Comparison of ENCODE assay signal across 1 cellular context in genomic region chrX:101385795-101386541, GRCh38.
TF ChIP-seq lines count a peak whose summit lies in the region.

TSS of gene BTK (minus strand) at chrX:101386191. CDS start at chrX:101375284, 10,907 bp downstream.

TF ChIP-seq in GM12878, 131 proteins besides CTCF, POLR2A, EP300 and RAD21 (continued from another document):
- TF ChIP-seq CEBPZ (IDR thresholded peaks at IDR 0.05; ENCODE audit: low read depth, low read length) (no peak), ZNF207 (IDR thresholded peaks at IDR 0.05; ENCODE audit: borderline replicate concordance) (no peak), MYC (IDR thresholded peaks at IDR 0.05; ENCODE audit: insufficient read depth, insufficient read length, insufficient replicate concordance, low read length, severe bottlenecking) (no peak), SPI1 (IDR thresholded peaks at IDR 0.05; ENCODE audit: borderline replicate concordance, insufficient read depth, low read depth, low read length) (peak; percentile 96), RBBP5 (conservative IDR thresholded peaks at IDR 0.05) (no peak), MTA3 (IDR thresholded peaks at IDR 0.05; ENCODE audit: borderline replicate concordance, low read length) (no peak; the same call in 1 of the 2 replicates), CBX5 (IDR thresholded peaks at IDR 0.05; ENCODE audit: low read depth) (no peak), POU2F2 (IDR thresholded peaks at IDR 0.05; ENCODE audit: borderline replicate concordance, low read depth, low read length) (0 out of 3 replicates have a peak, but pooled peaks have one; percentile 7), CHD1 (IDR thresholded peaks at IDR 0.05; ENCODE audit: low read depth, low read length) (no peak), PBX3 (IDR thresholded peaks at IDR 0.05; ENCODE audit: insufficient replicate concordance, low read depth, low read length) (no peak), SMAD5 (IDR thresholded peaks at IDR 0.05; ENCODE audit: low read depth) (peak; percentile 39; the same call in 1 of the 2 replicates), KDM1A (IDR thresholded peaks at IDR 0.05; ENCODE audit: borderline replicate concordance) (no peak), NR2C2 (IDR thresholded peaks at IDR 0.05; ENCODE audit: borderline replicate concordance, control insufficient read depth, insufficient read length, low read depth) (no peak), MEF2B (IDR thresholded peaks at IDR 0.05; ENCODE audit: partially characterized antibody, poor library complexity, severe bottlenecking) (no peak), SMC3 (IDR thresholded peaks at IDR 0.05; ENCODE audit: borderline replicate concordance, low read length) (no peak), POLR2AphosphoS2 (IDR thresholded peaks at IDR 0.05; ENCODE audit: low read depth, low read length) (no peak), SIX5 (IDR thresholded peaks at IDR 0.05; ENCODE audit: low read depth, low read length, severe bottlenecking) (no peak), TCF12 (IDR thresholded peaks at IDR 0.05; ENCODE audit: low read depth, low read length) (no peak), NR2C1 (IDR thresholded peaks at IDR 0.05) (no peak), RUNX3 (IDR thresholded peaks at IDR 0.05; ENCODE audit: low read length) (peak; percentile 61), CEBPB (IDR thresholded peaks at IDR 0.05; ENCODE audit: borderline replicate concordance in 1 of 2, low read depth in 2 of 2, low read length in 2 of 2) (no peak), ZNF24 (IDR thresholded peaks at IDR 0.05) (no peak), GATAD2B (conservative IDR thresholded peaks at IDR 0.05; ENCODE audit: low read depth) (no peak)
- TF ChIP-seq, protein P1, sequence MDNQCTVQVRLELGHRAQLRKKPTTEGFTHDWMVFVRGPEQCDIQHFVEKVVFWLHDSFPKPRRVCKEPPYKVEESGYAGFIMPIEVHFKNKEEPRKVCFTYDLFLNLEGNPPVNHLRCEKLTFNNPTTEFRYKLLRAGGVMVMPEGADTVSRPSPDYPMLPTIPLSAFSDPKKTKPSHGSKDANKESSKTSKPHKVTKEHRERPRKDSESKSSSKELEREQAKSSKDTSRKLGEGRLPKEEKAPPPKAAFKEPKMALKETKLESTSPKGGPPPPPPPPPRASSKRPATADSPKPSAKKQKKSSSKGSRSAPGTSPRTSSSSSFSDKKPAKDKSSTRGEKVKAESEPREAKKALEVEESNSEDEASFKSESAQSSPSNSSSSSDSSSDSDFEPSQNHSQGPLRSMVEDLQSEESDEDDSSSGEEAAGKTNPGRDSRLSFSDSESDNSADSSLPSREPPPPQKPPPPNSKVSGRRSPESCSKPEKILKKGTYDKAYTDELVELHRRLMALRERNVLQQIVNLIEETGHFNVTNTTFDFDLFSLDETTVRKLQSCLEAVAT (IDR thresholded peaks at IDR 0.05): 0 out of 2 replicates have a peak, but pooled peaks have one; percentile 28
